1 cellular context compared by ENCODE assay signal in the genomic region with DNA sequence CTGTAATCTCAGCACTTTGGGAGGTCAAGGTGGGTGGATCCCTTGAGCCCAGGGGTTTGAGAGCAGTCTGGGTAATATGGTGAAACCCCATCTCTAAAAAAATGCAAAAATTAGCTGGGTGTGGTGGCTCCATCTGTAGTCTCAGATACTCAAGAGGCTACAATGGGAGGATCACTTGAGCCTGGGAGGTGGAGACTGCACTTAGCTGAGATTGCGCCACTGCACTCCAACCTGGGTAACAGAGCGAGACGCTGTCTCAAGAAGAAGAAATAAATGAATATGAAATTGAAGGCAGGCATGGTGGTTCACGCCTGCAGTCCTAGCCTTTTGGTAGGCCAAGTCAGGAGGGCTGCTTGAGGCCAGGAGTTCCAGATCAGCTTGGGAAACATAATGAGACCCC.
TF ChIP-seq lines count a peak whose summit lies in the region.

No MANE protein-coding gene starts in this region.

TF ChIP-seq in HepG2, 621 proteins besides CTCF, POLR2A, EP300 and RAD21:
- TF ChIP-seq, protein P1, sequence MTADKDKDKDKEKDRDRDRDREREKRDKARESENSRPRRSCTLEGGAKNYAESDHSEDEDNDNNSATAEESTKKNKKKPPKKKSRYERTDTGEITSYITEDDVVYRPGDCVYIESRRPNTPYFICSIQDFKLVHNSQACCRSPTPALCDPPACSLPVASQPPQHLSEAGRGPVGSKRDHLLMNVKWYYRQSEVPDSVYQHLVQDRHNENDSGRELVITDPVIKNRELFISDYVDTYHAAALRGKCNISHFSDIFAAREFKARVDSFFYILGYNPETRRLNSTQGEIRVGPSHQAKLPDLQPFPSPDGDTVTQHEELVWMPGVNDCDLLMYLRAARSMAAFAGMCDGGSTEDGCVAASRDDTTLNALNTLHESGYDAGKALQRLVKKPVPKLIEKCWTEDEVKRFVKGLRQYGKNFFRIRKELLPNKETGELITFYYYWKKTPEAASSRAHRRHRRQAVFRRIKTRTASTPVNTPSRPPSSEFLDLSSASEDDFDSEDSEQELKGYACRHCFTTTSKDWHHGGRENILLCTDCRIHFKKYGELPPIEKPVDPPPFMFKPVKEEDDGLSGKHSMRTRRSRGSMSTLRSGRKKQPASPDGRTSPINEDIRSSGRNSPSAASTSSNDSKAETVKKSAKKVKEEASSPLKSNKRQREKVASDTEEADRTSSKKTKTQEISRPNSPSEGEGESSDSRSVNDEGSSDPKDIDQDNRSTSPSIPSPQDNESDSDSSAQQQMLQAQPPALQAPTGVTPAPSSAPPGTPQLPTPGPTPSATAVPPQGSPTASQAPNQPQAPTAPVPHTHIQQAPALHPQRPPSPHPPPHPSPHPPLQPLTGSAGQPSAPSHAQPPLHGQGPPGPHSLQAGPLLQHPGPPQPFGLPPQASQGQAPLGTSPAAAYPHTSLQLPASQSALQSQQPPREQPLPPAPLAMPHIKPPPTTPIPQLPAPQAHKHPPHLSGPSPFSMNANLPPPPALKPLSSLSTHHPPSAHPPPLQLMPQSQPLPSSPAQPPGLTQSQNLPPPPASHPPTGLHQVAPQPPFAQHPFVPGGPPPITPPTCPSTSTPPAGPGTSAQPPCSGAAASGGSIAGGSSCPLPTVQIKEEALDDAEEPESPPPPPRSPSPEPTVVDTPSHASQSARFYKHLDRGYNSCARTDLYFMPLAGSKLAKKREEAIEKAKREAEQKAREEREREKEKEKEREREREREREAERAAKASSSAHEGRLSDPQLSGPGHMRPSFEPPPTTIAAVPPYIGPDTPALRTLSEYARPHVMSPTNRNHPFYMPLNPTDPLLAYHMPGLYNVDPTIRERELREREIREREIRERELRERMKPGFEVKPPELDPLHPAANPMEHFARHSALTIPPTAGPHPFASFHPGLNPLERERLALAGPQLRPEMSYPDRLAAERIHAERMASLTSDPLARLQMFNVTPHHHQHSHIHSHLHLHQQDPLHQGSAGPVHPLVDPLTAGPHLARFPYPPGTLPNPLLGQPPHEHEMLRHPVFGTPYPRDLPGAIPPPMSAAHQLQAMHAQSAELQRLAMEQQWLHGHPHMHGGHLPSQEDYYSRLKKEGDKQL (CRISPR knock-in tag; IDR thresholded peaks at IDR 0.05; ENCODE audit: low read depth) = no peak
- no peak for TF ChIP-seq TOPORS (CRISPR knock-in tag; IDR thresholded peaks at IDR 0.05)
- TF ChIP-seq ZNF652 (CRISPR knock-in tag; IDR thresholded peaks at IDR 0.05; ENCODE audit: borderline replicate concordance, low read depth) = no peak
- TF ChIP-seq ZNF331 (CRISPR knock-in tag; IDR thresholded peaks at IDR 0.05) = no peak
- TF ChIP-seq, protein P2, sequence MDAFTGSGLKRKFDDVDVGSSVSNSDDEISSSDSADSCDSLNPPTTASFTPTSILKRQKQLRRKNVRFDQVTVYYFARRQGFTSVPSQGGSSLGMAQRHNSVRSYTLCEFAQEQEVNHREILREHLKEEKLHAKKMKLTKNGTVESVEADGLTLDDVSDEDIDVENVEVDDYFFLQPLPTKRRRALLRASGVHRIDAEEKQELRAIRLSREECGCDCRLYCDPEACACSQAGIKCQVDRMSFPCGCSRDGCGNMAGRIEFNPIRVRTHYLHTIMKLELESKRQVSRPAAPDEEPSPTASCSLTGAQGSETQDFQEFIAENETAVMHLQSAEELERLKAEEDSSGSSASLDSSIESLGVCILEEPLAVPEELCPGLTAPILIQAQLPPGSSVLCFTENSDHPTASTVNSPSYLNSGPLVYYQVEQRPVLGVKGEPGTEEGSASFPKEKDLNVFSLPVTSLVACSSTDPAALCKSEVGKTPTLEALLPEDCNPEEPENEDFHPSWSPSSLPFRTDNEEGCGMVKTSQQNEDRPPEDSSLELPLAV (CRISPR knock-in tag; conservative IDR thresholded peaks at IDR 0.05; ENCODE audit: low read depth) = no peak
- TF ChIP-seq ZFYVE20 (CRISPR knock-in tag; IDR thresholded peaks at IDR 0.05; ENCODE audit: borderline replicate concordance, low read depth) = no peak
- no peak for TF ChIP-seq REXO4 (CRISPR knock-in tag; IDR thresholded peaks at IDR 0.05; ENCODE audit: borderline replicate concordance)
- TF ChIP-seq ZNF225 (CRISPR knock-in tag; IDR thresholded peaks at IDR 0.05) = no peak
- no peak for TF ChIP-seq CBFB (CRISPR knock-in tag; IDR thresholded peaks at IDR 0.05)
TF ChIP-seq in HepG2: peak in this region for 0.
